Comparison of ENCODE assay signal across 11 cellular contexts in genomic region chr7:50502001-50502684, GRCh38. TPM values are rescaled to one million over a fixed set of nuclear protein-coding genes. Genes with fewer than 3 reads are reported as not detected.
DNase-seq lines count a peak whose midpoint lies in the region; ATAC-seq and TF ChIP-seq lines count a peak whose summit lies in the region.
"Had no signal": no experiment of that assay in that cellular context is flagged by ENCODE, and none has a peak within 500 bp of the region (broad histone marks: within the 10 kb centered on the region; RNA-seq: fewer than 3 reads in every experiment).

No MANE protein-coding gene starts in this region.

- no peak overlapping the region for H3K27ac Mint-ChIP-seq in activated naive CD4-positive, alpha-beta T cell treated with anti-CD3 and anti-CD28 coated beads for 36 hours
- H3K27ac Mint-ChIP-seq in endothelial cell (ENCODE audit: unreplicated experiment) = no peak overlapping the region
- H3K27ac Mint-ChIP-seq: endodermal cell had no signal

- H3K36me3 ChIP-seq in adipocyte (ENCODE audit: control insufficient read depth, insufficient read depth, low read length, severe bottlenecking) (no peaks in the 10 kb centered on the region), gastrocnemius medialis (no peaks in the 10 kb centered on the region)

- H3K4me1 ChIP-seq in adipocyte (ENCODE audit: control insufficient read depth, insufficient read depth, low read length) (peaks cover 52% of the 10 kb centered on the region), gastrocnemius medialis (peaks cover 53 to 61% of the 10 kb centered on the region in 2 donors)

- H3K4me3 ChIP-seq in adipocyte (ENCODE audit: low read length) = peak overlapping the region; percentile 35
- H3K4me3 ChIP-seq in gastrocnemius medialis = peak overlapping the region in 1 of 4 donors; percentile 45

- in situ Hi-C loops in gastrocnemius medialis (cut with MboI; ENCODE audit: low sequenced_read_pairs in 4 of 4) = loop anchor here in 2 of 4 donors (5.0 to 10.0 kb wide), 2 partner anchors 153 to 165 kb away; no protein-coding TSS in a partner anchor

- CTCF ChIA-PET in activated naive CD4-positive, alpha-beta T cell treated with anti-CD3 and anti-CD28 coated beads for 36 hours (lab: Charles Lee) = interaction anchor here (1.2 kb wide), 1 partner anchor 15 kb away, joined by 3 read pairs; no protein-coding TSS in a partner anchor

- H3K27me3 Mint-ChIP-seq in activated naive CD4-positive, alpha-beta T cell treated with anti-CD3 and anti-CD28 coated beads for 36 hours (ENCODE audit: low read depth) = peaks cover 8% of the 10 kb centered on the region
- peaks cover 3% of the 10 kb centered on the region for H3K27me3 Mint-ChIP-seq in endothelial cell (ENCODE audit: unreplicated experiment)

- TF ChIP-seq CTCF in gastrocnemius medialis (IDR thresholded peaks at IDR 0.05 in 4 of 5, conservative IDR thresholded peaks at IDR 0.05 in 1 of 5) = peak in 1 of 5 experiments; percentile 4
- TF ChIP-seq CTCF in endothelial cell (IDR thresholded peaks at IDR 0.05; ENCODE audit: unreplicated experiment) = no peak

- intact Hi-C loops in left ventricle myocardium superior (cut with micrococcal nuclease) = no loop called here
- intact Hi-C loops in gastrocnemius medialis (cut with DNase I; ENCODE audit: low total_unique reads) = loop anchor here (2.0 to 10.0 kb wide), 6 partner anchors 90 to 813 kb away; partner anchors contain the start of gene COBL
- intact Hi-C loops in activated naive CD4-positive, alpha-beta T cell treated with anti-CD3 and anti-CD28 coated beads for 36 hours (cut with micrococcal nuclease) = no loop called here

- H3K4me1 Mint-ChIP-seq in activated naive CD4-positive, alpha-beta T cell treated with anti-CD3 and anti-CD28 coated beads for 36 hours (ENCODE audit: low read depth) = peaks cover 2% of the 10 kb centered on the region
- H3K4me1 Mint-ChIP-seq in endothelial cell (ENCODE audit: unreplicated experiment) = peaks cover 17% of the 10 kb centered on the region

- H3K9me3 ChIP-seq in adipocyte (ENCODE audit: control insufficient read depth, low read length) (no peaks in the 10 kb centered on the region), gastrocnemius medialis (no peaks in the 10 kb centered on the region)

- DNase-seq in EL = peak; percentile 87
- DNase-seq in adipocyte (ENCODE audit: low read depth) = peak; percentile 96
- DNase-seq in left ventricle myocardium superior = peak; percentile 84
- peak; percentile 91 to 97 for DNase-seq in gastrocnemius medialis
- no peak for DNase-seq in activated naive CD4-positive, alpha-beta T cell treated with anti-CD3 and anti-CD28 coated beads for 36 hours
- DNase-seq in endothelial cell (ENCODE audit: low spot score) = no peak
- DNase-seq in occipital lobe (lab: John Stamatoyannopoulos, UW) = no peak
- DNase-seq: activated CD4-positive, alpha-beta T cell treated with anti-CD3 and anti-CD28 coated beads for 4 hours; endodermal cell; NCI-H1930 had no signal

- H3K27me3 ChIP-seq in adipocyte (replicated peaks; ENCODE audit: control insufficient read depth, insufficient read depth, low read length) = no peaks in the 10 kb centered on the region
- no peaks in the 10 kb centered on the region for H3K27me3 ChIP-seq in gastrocnemius medialis

- peak; percentile 95 for ATAC-seq in left ventricle myocardium superior
- ATAC-seq in gastrocnemius medialis = peak; percentile 83 to 88
- no peak for ATAC-seq in GM18873 (IDR thresholded peaks at IDR 0.05; ENCODE audit: low FRiP score, unreplicated experiment)

- H3K36me3 Mint-ChIP-seq in activated naive CD4-positive, alpha-beta T cell treated with anti-CD3 and anti-CD28 coated beads for 36 hours (ENCODE audit: low read depth) = no peaks in the 10 kb centered on the region
- peaks cover 7% of the 10 kb centered on the region for H3K36me3 Mint-ChIP-seq in endothelial cell (ENCODE audit: low read depth, unreplicated experiment)

- no peak overlapping the region for H3K4me3 Mint-ChIP-seq in activated naive CD4-positive, alpha-beta T cell treated with anti-CD3 and anti-CD28 coated beads for 36 hours
- H3K4me3 Mint-ChIP-seq in endothelial cell (ENCODE audit: unreplicated experiment) = no peak overlapping the region
- H3K4me3 Mint-ChIP-seq: endodermal cell had no signal

- peak in 1 of 2 donors; percentile 63 for TF ChIP-seq POLR2A in gastrocnemius medialis (IDR thresholded peaks at IDR 0.05)

- H3K9ac ChIP-seq in adipocyte (ENCODE audit: low read length) = peak overlapping the region; percentile 76

- H3K27ac ChIP-seq in gastrocnemius medialis = peak overlapping the region; percentile 90 to 99 (median 97)

- H3K9me3 Mint-ChIP-seq in activated naive CD4-positive, alpha-beta T cell treated with anti-CD3 and anti-CD28 coated beads for 36 hours = no peaks in the 10 kb centered on the region
- H3K9me3 Mint-ChIP-seq in endothelial cell (ENCODE audit: unreplicated experiment) = no peaks in the 10 kb centered on the region

RNA-seq across cellular contexts. Expression of gene FIGNL1, which starts 52.0 kb away (rescaled TPM):
- total RNA-seq in left ventricle myocardium superior (5.2 TPM), gastrocnemius medialis (1 to 10 TPM; 2.3 to 9.2 (median 6.2) TPM), endothelial cell (ENCODE audit: unreplicated experiment) (18.4 TPM), occipital lobe (47.7 TPM)
- total RNA-seq in activated naive CD4-positive, alpha-beta T cell treated with anti-CD3 and anti-CD28 coated beads for 36 hours = 10 to 100 TPM; 43.7 to 44.4 TPM

Comparison
In these comparisons a context has a peak if more than half of its experiments do, and no peak if none do; other contexts are left out.
1. DNase-seq: peak in EL (single experiment), adipocyte (single experiment), left ventricle myocardium superior (single experiment) and gastrocnemius medialis (2 of 2); none in activated naive CD4-positive, alpha-beta T cell treated with anti-CD3 and anti-CD28 coated beads for 36 hours (single experiment), endothelial cell (single experiment) and occipital lobe (single experiment).